In the genomic region with DNA sequence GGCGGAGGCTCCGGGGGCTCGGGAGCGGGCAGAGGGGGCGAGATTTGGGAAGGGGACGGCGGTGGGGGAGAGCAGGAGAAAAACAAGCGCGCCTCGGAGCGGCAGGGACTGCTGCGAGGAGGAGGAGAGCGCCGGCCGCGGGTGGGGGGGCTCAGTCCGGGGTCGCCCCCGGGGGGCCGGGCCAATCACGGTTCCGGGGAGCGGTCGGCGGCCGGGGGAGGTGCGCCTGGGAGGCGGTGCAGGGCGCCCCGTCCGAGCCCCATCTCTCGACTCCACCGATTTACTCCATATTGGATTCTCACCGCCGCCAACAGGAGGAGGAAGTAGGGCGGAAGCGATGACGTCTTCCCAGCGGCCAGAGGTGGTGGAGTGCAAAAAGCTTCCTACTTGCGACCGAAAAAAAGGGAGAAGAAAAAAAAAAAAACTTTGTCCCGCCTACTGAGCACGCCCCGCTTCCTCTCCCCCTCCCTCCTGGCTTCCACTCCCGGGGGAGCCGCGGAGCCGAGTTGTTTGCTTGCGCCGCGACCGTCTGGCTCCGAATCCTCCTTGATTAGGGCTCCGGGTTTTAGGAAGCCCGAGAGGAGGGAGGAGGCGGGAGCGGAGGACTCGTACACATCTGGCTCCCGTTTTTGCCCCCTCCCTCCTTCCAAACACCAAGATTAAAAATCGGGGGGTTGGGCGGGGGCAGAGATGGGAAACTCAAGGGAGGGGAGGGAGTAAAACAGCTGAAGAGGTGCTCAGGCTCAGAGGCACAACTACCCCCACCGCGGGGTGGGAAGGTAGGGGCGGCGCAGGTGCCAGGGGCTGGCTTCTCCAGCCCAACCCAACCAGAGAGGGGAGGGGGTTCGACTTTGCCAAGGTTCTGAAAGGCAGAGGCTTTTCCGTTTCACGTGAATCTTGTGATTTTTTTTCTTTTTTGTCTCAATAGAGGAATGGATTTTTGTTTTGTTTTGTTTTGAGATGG, we compare ENCODE assay signal across 8 cellular contexts. TPM values are rescaled to one million over a fixed set of nuclear protein-coding genes. Genes with fewer than 3 reads are reported as not detected.
DNase-seq lines count a peak whose midpoint lies in the region; ATAC-seq and TF ChIP-seq lines count a peak whose summit lies in the region.

A gene with protein sequence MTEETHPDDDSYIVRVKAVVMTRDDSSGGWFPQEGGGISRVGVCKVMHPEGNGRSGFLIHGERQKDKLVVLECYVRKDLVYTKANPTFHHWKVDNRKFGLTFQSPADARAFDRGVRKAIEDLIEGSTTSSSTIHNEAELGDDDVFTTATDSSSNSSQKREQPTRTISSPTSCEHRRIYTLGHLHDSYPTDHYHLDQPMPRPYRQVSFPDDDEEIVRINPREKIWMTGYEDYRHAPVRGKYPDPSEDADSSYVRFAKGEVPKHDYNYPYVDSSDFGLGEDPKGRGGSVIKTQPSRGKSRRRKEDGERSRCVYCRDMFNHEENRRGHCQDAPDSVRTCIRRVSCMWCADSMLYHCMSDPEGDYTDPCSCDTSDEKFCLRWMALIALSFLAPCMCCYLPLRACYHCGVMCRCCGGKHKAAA (minus strand): TSS at position 373 of the 964 bp plus-strand sequence. CDS start 612 bp downstream, outside the sequence.

- H3K4me3 Mint-ChIP-seq in T-cell, result peak within 1 kb of the TSS; percentile 82 to 89 (median 87)

- no peaks in the 10 kb centered on the region for H3K9me3 Mint-ChIP-seq in T-cell

- intact Hi-C loops in left ventricle myocardium inferior (cut with micrococcal nuclease), result loop anchor here (10.0 kb wide), 1 partner anchor 158 kb away; no protein-coding TSS in a partner anchor
- intact Hi-C loops in posterior vena cava (cut with DNase I), result loop anchor here (10.0 kb wide), 2 partner anchors 122 to 138 kb away; no protein-coding TSS in a partner anchor
- intact Hi-C loops in uterus (cut with DNase I; ENCODE audit: low total_unique reads), result no loop called here

- H3K27me3 Mint-ChIP-seq in T-cell, result peaks cover 20 to 35% of the 10 kb centered on the region in 2 donors

- peak; percentile 88 for DNase-seq in G401 (ENCODE audit: low spot score)
- DNase-seq in NCI-H1436 treated with DMSO at 0.1 percent for 48 hours (lab: John Stamatoyannopoulos, UW), result peak; percentile 57
- DNase-seq in T-cell, result peak; percentile 16 to 71 (median 52)
- peak; percentile 49 to 96 (median 85) for DNase-seq in anterior cingulate cortex (lab: John Stamatoyannopoulos, UW)
- peak; percentile 95 for DNase-seq in left ventricle myocardium inferior
- DNase-seq in posterior vena cava (ENCODE audit: low spot score), result peak; percentile 98
- DNase-seq in uterus, result peak; percentile 93 to 97

- peaks cover 17 to 23% (median 19%) of the 10 kb centered on the region in 3 donors for H3K4me1 Mint-ChIP-seq in T-cell

- POLR2A ChIA-PET in T-cell (lab: Charles Lee), result interaction anchor here in 1 of 2 donors (0.7 kb wide), 1 partner anchor 303 kb away, joined by 4 read pairs; the partner anchor contains the start of gene RAB1A

- CTCF ChIA-PET in T-cell (lab: Charles Lee), result interaction anchor here in 1 of 2 donors (0.7 to 0.9 kb wide), 2 partner anchors 153 to 168 kb away, joined by 3 to 7 read pairs; no protein-coding TSS in a partner anchor

- peak; percentile 23 for ATAC-seq in HG02623 (IDR thresholded peaks at IDR 0.05; ENCODE audit: unreplicated experiment)
- peak; percentile 14 to 56 (median 32) for ATAC-seq in T-cell (replicated peaks in 1 of 4)

- TF ChIP-seq POLR2A in uterus (IDR thresholded peaks at IDR 0.05), result peak; percentile 72 to 77

- peaks cover 65% of the 10 kb centered on the region for H3K4me1 ChIP-seq in left ventricle myocardium inferior
- H3K4me1 ChIP-seq in uterus, result peaks cover 0 to 4% of the 10 kb centered on the region in 2 donors

- H3K36me3 ChIP-seq in left ventricle myocardium inferior, result no peaks in the 10 kb centered on the region
- H3K36me3 ChIP-seq in uterus, result no peaks in the 10 kb centered on the region

- no peak within 1 kb of the TSS for H3K27ac Mint-ChIP-seq in T-cell

- H3K27me3 ChIP-seq in left ventricle myocardium inferior (ENCODE audit: low read depth) (no peaks in the 10 kb centered on the region), uterus (no peaks in the 10 kb centered on the region)

- H3K36me3 Mint-ChIP-seq in T-cell, result no peaks in the 10 kb centered on the region

- no peaks in the 10 kb centered on the region for H3K9me3 ChIP-seq in left ventricle myocardium inferior (replicated peaks)
- H3K9me3 ChIP-seq in uterus, result no peaks in the 10 kb centered on the region

- no peak for TF ChIP-seq CTCF in left ventricle myocardium inferior (IDR thresholded peaks at IDR 0.05; ENCODE audit: borderline replicate concordance)
- TF ChIP-seq CTCF in uterus (IDR thresholded peaks at IDR 0.05), result peak in 2 of 4 experiments; percentile 8 to 44

- H3K27ac ChIP-seq in left ventricle myocardium inferior (replicated peaks), result peak within 1 kb of the TSS; percentile 95
- H3K27ac ChIP-seq in uterus, result peak within 1 kb of the TSS; percentile 90 to 98

- in situ Hi-C loops in G401 (cut with HindIII; ENCODE audit: low sequenced_read_pairs), result loop anchor here (25.0 kb wide), 1 partner anchor 105 kb away; no protein-coding TSS in a partner anchor

- H3K4me3 ChIP-seq in left ventricle myocardium inferior (peak within 1 kb of the TSS; percentile 97), uterus (peak within 1 kb of the TSS; percentile 85 to 87)

RNA-seq across cellular contexts. Expression of the gene that starts here (rescaled TPM):
- 4.1 and 7.5 TPM in 2 replicates for total RNA-seq in G401 (2014; rRNA removed; shearing (Covaris generic))
- total RNA-seq in T-cell, result 1 to 10 TPM in 3 of 5 donors, under 1 TPM in 2; 0.73 to 3.2 (median 1.2) TPM
- total RNA-seq in left ventricle myocardium inferior, result 18.9 TPM
- 10 to 100 TPM; 21.9 to 28.3 TPM for total RNA-seq in posterior vena cava
- total RNA-seq in uterus, result 10 to 100 TPM; 15.6 to 63.0 (median 44.8) TPM

Comparison
In these comparisons a context has a peak if more than half of its experiments do, and no peak if none do; other contexts are left out.
1. Peak in every context shown above with its lines: DNase-seq, ATAC-seq, H3K4me3 ChIP-seq and H3K27ac ChIP-seq.